8 cellular contexts compared by ENCODE assay signal in the genomic region with DNA sequence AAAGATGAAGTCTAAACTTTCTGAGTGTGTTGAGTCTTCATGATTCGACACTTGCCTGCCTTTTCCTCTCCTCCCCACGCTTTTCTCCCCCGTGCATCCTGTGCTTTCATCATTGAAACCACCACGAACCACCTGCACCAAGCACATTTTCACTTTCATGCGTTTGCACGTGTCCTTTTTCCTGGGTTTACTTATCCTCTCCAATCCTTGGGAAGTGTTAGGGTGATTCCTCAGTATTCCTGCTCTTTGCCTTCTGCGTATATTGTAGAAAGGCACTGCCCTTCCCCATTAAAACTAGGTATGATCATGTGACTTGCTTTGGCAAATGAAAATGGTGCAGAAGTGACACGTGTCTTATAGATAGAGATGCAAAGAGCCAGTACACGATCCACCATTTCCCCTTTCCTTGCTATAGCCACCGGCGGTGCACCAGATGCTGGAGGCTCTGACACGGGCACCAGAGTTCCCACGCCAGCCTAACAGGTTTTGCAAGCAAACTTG.
DNase-seq lines count a peak whose midpoint lies in the region; ATAC-seq, FAIRE-seq and TF ChIP-seq lines count a peak whose summit lies in the region.

No MANE protein-coding gene starts in this region.

- no peaks in the 10 kb centered on the region for H3K36me3 Mint-ChIP-seq in activated T-helper 1 cell treated with anti-CD3 and anti-CD28 coated beads, Interleukin-12 subunit alpha, Interleukin-12 subunit beta, Interleukin-2, Interleukin-4 antibody, amounts not matched to agents 30 ng/mL and 10 ng/mL and 1 ng/mL, durations not matched to agents 14 hours and 24 hours and 36 hours (ENCODE audit: low read depth)
- no peaks in the 10 kb centered on the region for H3K36me3 Mint-ChIP-seq in stimulated activated naive CD8-positive, alpha-beta T cell treated with anti-CD3 and anti-CD28 coated beads, Interleukin-15, Interleukin-2, amounts not matched to agents 100 ng/mL and 50 ng/mL, for 24 hours (ENCODE audit: low read depth)

- H3K36me3 ChIP-seq in gastrocnemius medialis, result no peaks in the 10 kb centered on the region

- H3K27me3 Mint-ChIP-seq in activated T-helper 1 cell treated with anti-CD3 and anti-CD28 coated beads, Interleukin-12 subunit alpha, Interleukin-12 subunit beta, Interleukin-2, Interleukin-4 antibody, amounts not matched to agents 30 ng/mL and 10 ng/mL and 1 ng/mL, durations not matched to agents 14 hours and 24 hours and 36 hours (ENCODE audit: insufficient read depth), result peaks cover 2% of the 10 kb centered on the region
- H3K27me3 Mint-ChIP-seq in stimulated activated naive CD8-positive, alpha-beta T cell treated with anti-CD3 and anti-CD28 coated beads, Interleukin-15, Interleukin-2, amounts not matched to agents 100 ng/mL and 50 ng/mL, for 24 hours, result peaks cover 7% of the 10 kb centered on the region

- in situ Hi-C loops in gastrocnemius medialis (cut with MboI; ENCODE audit: low sequenced_read_pairs in 4 of 4), result no loop called here

- DNase-seq in activated CD4-positive, CD25-positive, alpha-beta regulatory T cell treated with anti-CD3 and anti-CD28 coated beads, Interleukin-2, amount 50 U/mL, for 16 hours (ENCODE audit: low read depth, low spot score), result peak; percentile 4
- no peak for DNase-seq in activated CD4-positive, CD25-positive, alpha-beta regulatory T cell (lab: John Stamatoyannopoulos, UW)
- peak; percentile 31 for DNase-seq in activated T-helper 1 cell treated with anti-CD3 and anti-CD28 coated beads, Interleukin-12 subunit alpha, Interleukin-12 subunit beta, Interleukin-2, Interleukin-4 antibody, amounts not matched to agents 30 ng/mL and 10 ng/mL and 1 ng/mL, durations not matched to agents 14 hours and 24 hours and 36 hours (ENCODE audit: low spot score)
- DNase-seq in RCC 7860 (ENCODE audit: low spot score) (no peak), gastrocnemius medialis (no peak)

- peaks cover 35% of the 10 kb centered on the region for H3K4me1 Mint-ChIP-seq in activated T-helper 1 cell treated with anti-CD3 and anti-CD28 coated beads, Interleukin-12 subunit alpha, Interleukin-12 subunit beta, Interleukin-2, Interleukin-4 antibody, amounts not matched to agents 30 ng/mL and 10 ng/mL and 1 ng/mL, durations not matched to agents 14 hours and 24 hours and 36 hours (ENCODE audit: low read depth)
- peaks cover 35% of the 10 kb centered on the region for H3K4me1 Mint-ChIP-seq in stimulated activated naive CD8-positive, alpha-beta T cell treated with anti-CD3 and anti-CD28 coated beads, Interleukin-15, Interleukin-2, amounts not matched to agents 100 ng/mL and 50 ng/mL, for 24 hours (ENCODE audit: low read depth)

- H3K27ac ChIP-seq in gastrocnemius medialis, result no peak overlapping the region

- H3K4me3 ChIP-seq in gastrocnemius medialis, result no peak overlapping the region

- no peak for TF ChIP-seq CTCF in gastrocnemius medialis (IDR thresholded peaks at IDR 0.05 in 4 of 5, conservative IDR thresholded peaks at IDR 0.05 in 1 of 5)

- TF ChIP-seq POLR2A in gastrocnemius medialis (IDR thresholded peaks at IDR 0.05) (no peak), GM18505 (IDR thresholded peaks at IDR 0.05; ENCODE audit: borderline replicate concordance, extremely low read depth, insufficient read depth, insufficient read length) (no peak)

- H3K4me1 ChIP-seq in gastrocnemius medialis, result no peaks in the 10 kb centered on the region

- no peak for FAIRE-seq in RCC 7860 (lab: Jason Lieb, UNC)

- H3K27me3 ChIP-seq in gastrocnemius medialis, result no peaks in the 10 kb centered on the region

- intact Hi-C loops in activated T-helper 1 cell treated with anti-CD3 and anti-CD28 coated beads, Interleukin-12 subunit alpha, Interleukin-12 subunit beta, Interleukin-2, Interleukin-4 antibody, amounts not matched to agents 30 ng/mL and 10 ng/mL and 1 ng/mL, durations not matched to agents 14 hours and 24 hours and 36 hours (cut with micrococcal nuclease), result loop anchor here (1.0 to 2.0 kb wide), 2 partner anchors 106 to 388 kb away; a partner anchor contains a TSS
- intact Hi-C loops in gastrocnemius medialis (cut with DNase I; ENCODE audit: low total_unique reads), result no loop called here

- H3K9me3 Mint-ChIP-seq in activated T-helper 1 cell treated with anti-CD3 and anti-CD28 coated beads, Interleukin-12 subunit alpha, Interleukin-12 subunit beta, Interleukin-2, Interleukin-4 antibody, amounts not matched to agents 30 ng/mL and 10 ng/mL and 1 ng/mL, durations not matched to agents 14 hours and 24 hours and 36 hours, result no peaks in the 10 kb centered on the region
- H3K9me3 Mint-ChIP-seq in stimulated activated naive CD8-positive, alpha-beta T cell treated with anti-CD3 and anti-CD28 coated beads, Interleukin-15, Interleukin-2, amounts not matched to agents 100 ng/mL and 50 ng/mL, for 24 hours, result peaks cover 5% of the 10 kb centered on the region

- no peaks in the 10 kb centered on the region for H3K9me3 ChIP-seq in gastrocnemius medialis

- peak overlapping the region; percentile 72 for H3K4me3 Mint-ChIP-seq in activated T-helper 1 cell treated with anti-CD3 and anti-CD28 coated beads, Interleukin-12 subunit alpha, Interleukin-12 subunit beta, Interleukin-2, Interleukin-4 antibody, amounts not matched to agents 30 ng/mL and 10 ng/mL and 1 ng/mL, durations not matched to agents 14 hours and 24 hours and 36 hours
- H3K4me3 Mint-ChIP-seq in stimulated activated naive CD8-positive, alpha-beta T cell treated with anti-CD3 and anti-CD28 coated beads, Interleukin-15, Interleukin-2, amounts not matched to agents 100 ng/mL and 50 ng/mL, for 24 hours, result peak overlapping the region; percentile 78

- H3K27ac Mint-ChIP-seq in activated T-helper 1 cell treated with anti-CD3 and anti-CD28 coated beads, Interleukin-12 subunit alpha, Interleukin-12 subunit beta, Interleukin-2, Interleukin-4 antibody, amounts not matched to agents 30 ng/mL and 10 ng/mL and 1 ng/mL, durations not matched to agents 14 hours and 24 hours and 36 hours, result peak overlapping the region; percentile 7
- H3K27ac Mint-ChIP-seq in stimulated activated naive CD8-positive, alpha-beta T cell treated with anti-CD3 and anti-CD28 coated beads, Interleukin-15, Interleukin-2, amounts not matched to agents 100 ng/mL and 50 ng/mL, for 24 hours, result peak overlapping the region; percentile 73

- peak; percentile 52 for ATAC-seq in HG03520 (IDR thresholded peaks at IDR 0.05; ENCODE audit: unreplicated experiment)
- ATAC-seq in gastrocnemius medialis, result no peak
- no peak for ATAC-seq in GM18505 (IDR thresholded peaks at IDR 0.05; ENCODE audit: unreplicated experiment)

Comparison
In these comparisons a context has a peak if more than half of its experiments do, and no peak if none do; other contexts are left out.
1. DNase-seq: peak in activated CD4-positive, CD25-positive, alpha-beta regulatory T cell treated with anti-CD3 and anti-CD28 coated beads, Interleukin-2, amount 50 U/mL, for 16 hours (single experiment) and activated T-helper 1 cell treated with anti-CD3 and anti-CD28 coated beads, Interleukin-12 subunit alpha, Interleukin-12 subunit beta, Interleukin-2, Interleukin-4 antibody, amounts not matched to agents 30 ng/mL and 10 ng/mL and 1 ng/mL, durations not matched to agents 14 hours and 24 hours and 36 hours (single experiment); none in activated CD4-positive, CD25-positive, alpha-beta regulatory T cell (0 of 4), RCC 7860 (single experiment) and gastrocnemius medialis (0 of 2).